Comparison of ENCODE assay signal across 1 cellular context in genomic region chr9:95237336-95237735, GRCh38.
TF ChIP-seq lines count a peak whose summit lies in the region.

No MANE protein-coding gene starts in this region.

TF ChIP-seq in WTC11, 78 proteins besides CTCF, POLR2A, EP300 and RAD21 (continued from another document):
- TF ChIP-seq, protein P1, sequence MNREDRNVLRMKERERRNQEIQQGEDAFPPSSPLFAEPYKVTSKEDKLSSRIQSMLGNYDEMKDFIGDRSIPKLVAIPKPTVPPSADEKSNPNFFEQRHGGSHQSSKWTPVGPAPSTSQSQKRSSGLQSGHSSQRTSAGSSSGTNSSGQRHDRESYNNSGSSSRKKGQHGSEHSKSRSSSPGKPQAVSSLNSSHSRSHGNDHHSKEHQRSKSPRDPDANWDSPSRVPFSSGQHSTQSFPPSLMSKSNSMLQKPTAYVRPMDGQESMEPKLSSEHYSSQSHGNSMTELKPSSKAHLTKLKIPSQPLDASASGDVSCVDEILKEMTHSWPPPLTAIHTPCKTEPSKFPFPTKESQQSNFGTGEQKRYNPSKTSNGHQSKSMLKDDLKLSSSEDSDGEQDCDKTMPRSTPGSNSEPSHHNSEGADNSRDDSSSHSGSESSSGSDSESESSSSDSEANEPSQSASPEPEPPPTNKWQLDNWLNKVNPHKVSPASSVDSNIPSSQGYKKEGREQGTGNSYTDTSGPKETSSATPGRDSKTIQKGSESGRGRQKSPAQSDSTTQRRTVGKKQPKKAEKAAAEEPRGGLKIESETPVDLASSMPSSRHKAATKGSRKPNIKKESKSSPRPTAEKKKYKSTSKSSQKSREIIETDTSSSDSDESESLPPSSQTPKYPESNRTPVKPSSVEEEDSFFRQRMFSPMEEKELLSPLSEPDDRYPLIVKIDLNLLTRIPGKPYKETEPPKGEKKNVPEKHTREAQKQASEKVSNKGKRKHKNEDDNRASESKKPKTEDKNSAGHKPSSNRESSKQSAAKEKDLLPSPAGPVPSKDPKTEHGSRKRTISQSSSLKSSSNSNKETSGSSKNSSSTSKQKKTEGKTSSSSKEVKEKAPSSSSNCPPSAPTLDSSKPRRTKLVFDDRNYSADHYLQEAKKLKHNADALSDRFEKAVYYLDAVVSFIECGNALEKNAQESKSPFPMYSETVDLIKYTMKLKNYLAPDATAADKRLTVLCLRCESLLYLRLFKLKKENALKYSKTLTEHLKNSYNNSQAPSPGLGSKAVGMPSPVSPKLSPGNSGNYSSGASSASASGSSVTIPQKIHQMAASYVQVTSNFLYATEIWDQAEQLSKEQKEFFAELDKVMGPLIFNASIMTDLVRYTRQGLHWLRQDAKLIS (CRISPR knock-in tag; IDR thresholded peaks at IDR 0.05; ENCODE audit: borderline replicate concordance), result no peak
- no peak for TF ChIP-seq ATF1 (CRISPR knock-in tag; IDR thresholded peaks at IDR 0.05)
- no peak for TF ChIP-seq SP1 (CRISPR knock-in tag; conservative IDR thresholded peaks at IDR 0.05)
- no peak for TF ChIP-seq NFATC4 (CRISPR knock-in tag; IDR thresholded peaks at IDR 0.05)
